In genomic region chr21:42845296-42845965, GRCh38 we compare ENCODE assay signal across 1 cellular context.
TF ChIP-seq lines count a peak whose summit lies in the region.

No MANE protein-coding gene starts in this region.

TF ChIP-seq in WTC11, 78 proteins besides CTCF, POLR2A, EP300 and RAD21 (continued from another document):
- TF ChIP-seq ZNF425 (CRISPR knock-in tag; conservative IDR thresholded peaks at IDR 0.05) = no peak
